19 cellular contexts compared by ENCODE assay signal in the genomic region with DNA sequence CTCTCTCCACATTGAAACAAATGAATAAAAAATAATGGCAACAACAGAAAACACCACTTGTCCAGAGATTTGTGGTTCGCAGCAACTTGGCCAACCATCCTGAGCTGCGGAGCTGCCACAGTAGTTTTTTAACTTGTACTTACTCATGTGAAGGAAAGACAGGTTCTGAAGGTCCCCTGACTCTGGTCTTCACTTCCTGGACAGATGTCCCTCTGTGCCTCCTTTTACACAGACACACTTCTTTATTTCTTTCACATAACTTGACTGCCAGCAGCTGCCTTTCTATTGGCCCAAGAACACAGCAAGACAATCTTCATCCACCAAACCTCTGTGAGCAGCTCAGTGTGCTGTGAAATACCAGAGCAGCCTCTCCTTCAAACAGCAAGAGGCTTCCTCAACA.
"Had no signal": no experiment of that assay in that cellular context is flagged by ENCODE, and none has a peak within 500 bp of the region (broad histone marks: within the 10 kb centered on the region; RNA-seq: fewer than 3 reads in every experiment).

No MANE protein-coding gene starts in this region.

- H3K9me3 Mint-ChIP-seq: activated naive CD8-positive, alpha-beta T cell treated with anti-CD3 and anti-CD28 coated beads for 36 hours; activated T-helper 1 cell treated with anti-CD3 and anti-CD28 coated beads, Interleukin-12 subunit alpha, Interleukin-12 subunit beta, Interleukin-2, Interleukin-4 antibody, amounts not matched to agents 30 ng/mL and 10 ng/mL and 1 ng/mL, durations not matched to agents 14 hours and 24 hours and 36 hours; T-helper 2 cell treated with Interferon-gamma antibody and Interleukin-4, amounts not matched to agents 5 μg/mL and 100 μg/mL, for 36 hours had no signal

- H3K27me3 Mint-ChIP-seq: activated naive CD8-positive, alpha-beta T cell treated with anti-CD3 and anti-CD28 coated beads for 36 hours had no signal

- H3K27ac ChIP-seq: body of pancreas, coronary artery, esophagus squamous epithelium, tibial nerve had no signal

- H3K4me1 ChIP-seq: body of pancreas, esophagus squamous epithelium, tibial nerve had no signal

- H3K27ac Mint-ChIP-seq: activated naive CD8-positive, alpha-beta T cell treated with anti-CD3 and anti-CD28 coated beads for 36 hours; activated T-helper 1 cell treated with anti-CD3 and anti-CD28 coated beads, Interleukin-12 subunit alpha, Interleukin-12 subunit beta, Interleukin-2, Interleukin-4 antibody, amounts not matched to agents 30 ng/mL and 10 ng/mL and 1 ng/mL, durations not matched to agents 14 hours and 24 hours and 36 hours; T-helper 2 cell treated with Interferon-gamma antibody and Interleukin-4, amounts not matched to agents 5 μg/mL and 100 μg/mL, for 36 hours had no signal

- ATAC-seq: body of pancreas had no signal

- H3K9me3 ChIP-seq: body of pancreas, esophagus squamous epithelium, tibial nerve had no signal

- H3K4me3 ChIP-seq: body of pancreas, coronary artery, esophagus squamous epithelium, tibial nerve had no signal

- H3K36me3 Mint-ChIP-seq: activated naive CD8-positive, alpha-beta T cell treated with anti-CD3 and anti-CD28 coated beads for 36 hours had no signal

- H3K4me3 Mint-ChIP-seq: activated naive CD8-positive, alpha-beta T cell treated with anti-CD3 and anti-CD28 coated beads for 36 hours; activated T-helper 1 cell treated with anti-CD3 and anti-CD28 coated beads, Interleukin-12 subunit alpha, Interleukin-12 subunit beta, Interleukin-2, Interleukin-4 antibody, amounts not matched to agents 30 ng/mL and 10 ng/mL and 1 ng/mL, durations not matched to agents 14 hours and 24 hours and 36 hours; T-helper 2 cell treated with Interferon-gamma antibody and Interleukin-4, amounts not matched to agents 5 μg/mL and 100 μg/mL, for 36 hours had no signal

- DNase-seq: activated CD4-positive, alpha-beta T cell treated with anti-CD3 and anti-CD28 coated beads, Interleukin-2, amount 50 U/mL, for 1 hour; activated naive CD8-positive, alpha-beta T cell treated with anti-CD3 and anti-CD28 coated beads for 36 hours; amygdala; body of pancreas; central memory CD4-positive, alpha-beta T cell; esophagus squamous epithelium; hippocampal formation; midbrain; posterior cingulate gyrus; retina; stimulated activated CD4-positive, alpha-beta T cell treated with anti-CD3 and anti-CD28 coated beads, Interleukin-15, amount 100 ng/mL, for 24 hours; stimulated activated CD4-positive, alpha-beta T cell treated with anti-CD3 and anti-CD28 coated beads, Interleukin-4, amount 100 ng/mL, for 4 hours; stimulated activated CD8-positive, alpha-beta memory T cell treated with anti-CD3 and anti-CD28 coated beads, Interleukin-4, amount 100 ng/mL, for 48 hours; stimulated activated naive CD4-positive, alpha-beta T cell treated with Interleukin-2 at 50 U/mL for 16 hours; substantia nigra had no signal

- H3K4me1 Mint-ChIP-seq: activated naive CD8-positive, alpha-beta T cell treated with anti-CD3 and anti-CD28 coated beads for 36 hours had no signal

- H3K36me3 ChIP-seq: esophagus squamous epithelium, tibial nerve had no signal

- H3K27me3 ChIP-seq: body of pancreas, esophagus squamous epithelium, tibial nerve had no signal
